In the genomic region with DNA sequence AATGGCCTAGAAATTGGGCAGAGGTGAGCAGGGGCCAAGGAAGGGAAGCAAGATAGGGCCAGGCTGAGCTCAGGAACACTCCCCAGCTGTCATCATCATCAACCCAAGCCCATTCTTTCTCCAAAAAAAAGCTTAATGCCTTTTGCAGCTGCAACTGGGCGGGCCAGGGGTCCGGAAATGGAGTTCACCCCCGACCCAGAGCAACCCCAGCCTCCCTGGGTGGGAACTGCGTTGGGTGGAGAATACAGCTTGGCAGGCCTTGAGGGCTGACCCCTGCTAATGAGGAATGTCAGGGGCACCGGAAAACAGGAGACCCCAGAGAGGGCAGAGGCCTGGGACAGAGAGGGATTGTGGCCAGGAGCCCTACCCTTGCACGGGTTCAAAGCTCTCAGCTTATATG, we compare ENCODE assay signal across 13 cellular contexts.
DNase-seq lines count a peak whose midpoint lies in the region; ATAC-seq, FAIRE-seq and TF ChIP-seq lines count a peak whose summit lies in the region.
"Had no signal": no experiment of that assay in that cellular context is flagged by ENCODE, and none has a peak within 500 bp of the region (broad histone marks: within the 10 kb centered on the region; RNA-seq: fewer than 3 reads in every experiment).

No MANE protein-coding gene starts in this region.

- dilution Hi-C loops in endothelial cell of umbilical vein (cut with MboI; ENCODE audit: extremely low pct_ligation_motif_present, low sequenced_read_pairs) = no loop called here

- peaks cover 20% of the 10 kb centered on the region for H3K4me1 Mint-ChIP-seq in endodermal cell

- no peak overlapping the region for H3K9ac ChIP-seq in endothelial cell of umbilical vein (replicated peaks; ENCODE audit: extremely low read depth, insufficient read depth, low read length)
- H3K9ac ChIP-seq in endodermal cell (ENCODE audit: extremely low read depth, low read length, poor library complexity, severe bottlenecking) = no peak overlapping the region

- no peak overlapping the region for H3K27ac Mint-ChIP-seq in endodermal cell
- H3K27ac Mint-ChIP-seq: GM23338 had no signal

- TF ChIP-seq CTCF in A549 (IDR thresholded peaks at IDR 0.05) = no peak
- TF ChIP-seq CTCF in endothelial cell of umbilical vein (IDR thresholded peaks at IDR 0.05; ENCODE audit: extremely low read depth in 1 of 2, insufficient read depth in 1 of 2, low read depth in 1 of 2, low read length in 2 of 2) = no peak
- no peak for TF ChIP-seq CTCF in lung (IDR thresholded peaks at IDR 0.05; ENCODE audit: control extremely low read depth, extremely low read depth)
- TF ChIP-seq CTCF in sigmoid colon (IDR thresholded peaks at IDR 0.05) = no peak
- no peak for TF ChIP-seq CTCF in endodermal cell (conservative IDR thresholded peaks at IDR 0.05)

- no peak overlapping the region for H3K4me3 Mint-ChIP-seq in endodermal cell
- H3K4me3 Mint-ChIP-seq: GM23338 had no signal

- no peaks in the 10 kb centered on the region for H3K36me3 Mint-ChIP-seq in endodermal cell (ENCODE audit: low read depth)

- H3K27ac ChIP-seq in A549 (peak overlapping the region; percentile 27 to 88; a peak in 2 of 6 replicates), endothelial cell of umbilical vein (ENCODE audit: insufficient read depth, low read depth, low read length) (peak overlapping the region; percentile 70), lung (ENCODE audit: low read depth in 1 of 2, low read length in 1 of 2) (peak overlapping the region; percentile 95), sigmoid colon (peak overlapping the region; percentile 94 to 98 (median 98)), endodermal cell (ENCODE audit: low read depth, low read length) (no peak overlapping the region)

- ATAC-seq in A549 (no peak), lung (ENCODE audit: insufficient read depth, low FRiP score) (no peak), HG02870 (IDR thresholded peaks at IDR 0.05; ENCODE audit: unreplicated experiment) (no peak)

- H2AFZ ChIP-seq in endothelial cell of umbilical vein (ENCODE audit: low read depth, low read length) = no peak overlapping the region
- H2AFZ ChIP-seq: GM23338 had no signal

- CTCF ChIA-PET in A549 (lab: Yijun Ruan, JAX) = interaction anchor here (0.7 to 1.7 kb wide), 4 partner anchors 11 to 51 kb away, joined by 3 to 9 read pairs (median 4); no protein-coding TSS in a partner anchor
- CTCF ChIA-PET in endothelial cell of umbilical vein (lab: Charles Lee) = interaction anchor here (0.9 to 1.0 kb wide), 3 partner anchors 51 to 56 kb away, joined by 3 read pairs; no protein-coding TSS in a partner anchor

- H3K9me1 ChIP-seq in endothelial cell of umbilical vein (replicated peaks; ENCODE audit: control insufficient read depth, extremely low read depth, insufficient read depth, low read length) = no peaks in the 10 kb centered on the region

- TF ChIP-seq EP300 in A549 (IDR thresholded peaks at IDR 0.05) (no peak), sigmoid colon (IDR thresholded peaks at IDR 0.05) (no peak)

- H3K9me3 Mint-ChIP-seq in endodermal cell = no peaks in the 10 kb centered on the region
- H3K9me3 Mint-ChIP-seq: GM23338 had no signal

- no peak overlapping the region for H3K4me3 ChIP-seq in A549
- H3K4me3 ChIP-seq in endothelial cell of umbilical vein (replicated peaks in 1 of 3; ENCODE audit: insufficient read depth in 1 of 3, low read depth in 1 of 3, low read length in 3 of 3) = no peak overlapping the region
- H3K4me3 ChIP-seq in lung = no peak overlapping the region
- peak overlapping the region; percentile 56 to 85 (median 80) for H3K4me3 ChIP-seq in sigmoid colon
- no peak overlapping the region for H3K4me3 ChIP-seq in endodermal cell (ENCODE audit: low read length)
- H3K4me3 ChIP-seq: GM23338 had no signal

- no peaks in the 10 kb centered on the region for H3K27me3 Mint-ChIP-seq in endodermal cell (ENCODE audit: insufficient read depth)

- TF ChIP-seq RAD21 in A549 (conservative IDR thresholded peaks at IDR 0.05 in 1 of 2, IDR thresholded peaks at IDR 0.05 in 1 of 2) = no peak

- H3K36me3 ChIP-seq in endothelial cell of umbilical vein (ENCODE audit: control insufficient read depth in 2 of 2, extremely low read depth in 1 of 2, insufficient read depth in 2 of 2, low read length in 2 of 2) (no peaks in the 10 kb centered on the region), lung (ENCODE audit: control insufficient read depth in 2 of 2, insufficient read depth in 2 of 2, low read length in 2 of 2) (peaks cover 0 to 11% of the 10 kb centered on the region in 2 donors), sigmoid colon (peaks cover 0 to 8% (median 0%) of the 10 kb centered on the region in 4 donors), endodermal cell (ENCODE audit: control insufficient read depth, insufficient read depth, low read length) (no peaks in the 10 kb centered on the region)

- POLR2A ChIA-PET in A549 (lab: Yijun Ruan, JAX) = no interaction called here
- POLR2A ChIA-PET in endothelial cell of umbilical vein (lab: Charles Lee) = no interaction called here

- DNase-seq in A549 (ENCODE audit: low read depth in 1 of 2, low spot score in 1 of 2) = no peak
- DNase-seq in endothelial cell of umbilical vein (ENCODE audit: low read depth, low spot score) = no peak
- DNase-seq in lung (ENCODE audit: low spot score) = no peak
- DNase-seq in sigmoid colon = no peak
- DNase-seq in NCI-H2029 (lab: John Stamatoyannopoulos, UW) = no peak
- no peak for DNase-seq in endodermal cell
- DNase-seq in stimulated activated CD4-positive, alpha-beta T cell treated with anti-CD3 and anti-CD28 coated beads, Interleukin-4, amount 100 ng/mL, for 4 hours = no peak
- DNase-seq: activated gamma-delta T cell treated with Interleukin-2 at 50 U/mL for 16 hours, hippocampal formation, midbrain, NCI-H2081 had no signal

- intact Hi-C loops in endothelial cell of umbilical vein (cut with micrococcal nuclease) = no loop called here
- intact Hi-C loops in sigmoid colon (cut with DNase I) = no loop called here

- H3K27me3 ChIP-seq in endothelial cell of umbilical vein (ENCODE audit: control insufficient read depth in 2 of 2, insufficient read depth in 2 of 2, low read length in 2 of 2) = no peaks in the 10 kb centered on the region
- no peaks in the 10 kb centered on the region for H3K27me3 ChIP-seq in lung (ENCODE audit: control insufficient read depth, insufficient read depth)
- H3K27me3 ChIP-seq in sigmoid colon = no peaks in the 10 kb centered on the region
- H3K27me3 ChIP-seq in endodermal cell (ENCODE audit: control insufficient read depth, insufficient read depth, low read length, poor library complexity, severe bottlenecking) = no peaks in the 10 kb centered on the region

- FAIRE-seq in A549 (lab: Jason Lieb, UNC) = no peak
- no peak for FAIRE-seq in endothelial cell of umbilical vein (lab: Jason Lieb, UNC)

- TF ChIP-seq POLR2A in A549 (IDR thresholded peaks at IDR 0.05; ENCODE audit: low read length) (no peak), endothelial cell of umbilical vein (IDR thresholded peaks at IDR 0.05; ENCODE audit: low read depth, low read length) (no peak), sigmoid colon (IDR thresholded peaks at IDR 0.05) (no peak)

- peaks cover 66% of the 10 kb centered on the region for H3K4me1 ChIP-seq in A549
- H3K4me1 ChIP-seq in endothelial cell of umbilical vein (ENCODE audit: control insufficient read depth, extremely low read depth, insufficient read depth, low read length) = peaks cover 42% of the 10 kb centered on the region
- H3K4me1 ChIP-seq in lung (ENCODE audit: control insufficient read depth in 2 of 2, insufficient read depth in 2 of 2, low read length in 2 of 2) = peaks cover 26 to 70% of the 10 kb centered on the region in 2 donors
- H3K4me1 ChIP-seq in sigmoid colon = peaks cover 0 to 97% (median 70%) of the 10 kb centered on the region in 4 donors
- peaks cover 11% of the 10 kb centered on the region for H3K4me1 ChIP-seq in endodermal cell (ENCODE audit: control insufficient read depth, insufficient read depth, low read length)

- no peaks in the 10 kb centered on the region for H4K20me1 ChIP-seq in endothelial cell of umbilical vein (replicated peaks; ENCODE audit: control insufficient read depth, extremely low read depth, insufficient read depth, low read length)

- H3K4me2 ChIP-seq in A549 (no peak overlapping the region), endothelial cell of umbilical vein (ENCODE audit: insufficient read depth, low read length) (no peak overlapping the region)

- H3K9me3 ChIP-seq in A549 = no peaks in the 10 kb centered on the region
- no peaks in the 10 kb centered on the region for H3K9me3 ChIP-seq in endothelial cell of umbilical vein (replicated peaks; ENCODE audit: control insufficient read depth, insufficient read depth, low read length)
- no peaks in the 10 kb centered on the region for H3K9me3 ChIP-seq in lung (ENCODE audit: control insufficient read depth in 2 of 2, insufficient read depth in 1 of 2, low read length in 1 of 2)
- no peaks in the 10 kb centered on the region for H3K9me3 ChIP-seq in sigmoid colon
- H3K9me3 ChIP-seq in endodermal cell (ENCODE audit: control insufficient read depth, low read length) = no peaks in the 10 kb centered on the region

- WGBS in A549 (ENCODE audit: missing lambda C conversion rate) = 62% methylated on average over 5 of the region's 6 CpGs
- WGBS in lung, 2 donors = 36 to 51% methylated on average over 6 of the region's 6 CpGs
- WGBS in sigmoid colon, 2 donors = 73 to 81% methylated on average over 6 of the region's 6 CpGs
- WGBS in endodermal cell (ENCODE audit: insufficient coverage in 1 of 2, insufficient read length in 1 of 2), 2 experiments = 93 to 96% methylated on average over 4 to 6 of the region's 6 CpGs

- BruUV-seq in endothelial cell of umbilical vein (replicated peaks; lab: Mats Ljungman, UMichigan) = no TSS peak

- H3K79me2 ChIP-seq in endothelial cell of umbilical vein (ENCODE audit: control insufficient read depth, insufficient read depth, low read length) = no peaks in the 10 kb centered on the region

TF ChIP-seq in A549, 52 proteins besides CTCF, POLR2A, EP300 and RAD21 (continues in another document):
- TF ChIP-seq ZFP36 (IDR thresholded peaks at IDR 0.05; ENCODE audit: borderline replicate concordance, partially characterized antibody) (no peak), HOXA7 (CRISPR knock-in tag; IDR thresholded peaks at IDR 0.05) (no peak)

TF ChIP-seq in endothelial cell of umbilical vein, 7 proteins besides CTCF, POLR2A, EP300 and RAD21:
- TF ChIP-seq POLR2AphosphoS5 (IDR thresholded peaks at IDR 0.05; ENCODE audit: insufficient read depth, low read depth, low read length) (no peak), FOS (IDR thresholded peaks at IDR 0.05; ENCODE audit: borderline replicate concordance, insufficient read depth, low read length) (no peak)
- TF ChIP-seq, protein P1, sequence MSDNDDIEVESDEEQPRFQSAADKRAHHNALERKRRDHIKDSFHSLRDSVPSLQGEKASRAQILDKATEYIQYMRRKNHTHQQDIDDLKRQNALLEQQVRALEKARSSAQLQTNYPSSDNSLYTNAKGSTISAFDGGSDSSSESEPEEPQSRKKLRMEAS (IDR thresholded peaks at IDR 0.05; ENCODE audit: insufficient read depth, insufficient read length) = no peak

Comparison
In these comparisons a context has a peak if more than half of its experiments do, and no peak if none do; other contexts are left out.
1. H3K4me3 ChIP-seq: peak in sigmoid colon (4 of 4); none in A549 (single experiment), endothelial cell of umbilical vein (0 of 3), lung (single experiment) and endodermal cell (single experiment).